Comparison of ENCODE assay signal across 1 cellular context in genomic region chr15:79953951-79954444, GRCh38.
A peak's percentile ranks its signal among the peaks of the same experiment; 100 is the strongest.
TF ChIP-seq lines count a peak whose summit lies in the region.

No MANE protein-coding gene starts in this region.

TF ChIP-seq in K562, 482 proteins besides CTCF, POLR2A, EP300 and RAD21 (continued from another document):
- TF ChIP-seq PRDM10 (IDR thresholded peaks at IDR 0.05; ENCODE audit: partially characterized antibody) (peak; percentile 19), SFPQ (IDR thresholded peaks at IDR 0.05; ENCODE audit: low read depth, low read length) (no peak), ETV1 (tag; conservative IDR thresholded peaks at IDR 0.05; ENCODE audit: low read depth) (0 out of 2 replicates have a peak, but pooled peaks have one; percentile 33), NFE2 (IDR thresholded peaks at IDR 0.05; ENCODE audit: low read depth) (peak; percentile 51), CEBPG (CRISPR knock-in tag; IDR thresholded peaks at IDR 0.05) (no peak), CEBPG (tag; conservative IDR thresholded peaks at IDR 0.05 in 1 of 2, IDR thresholded peaks at IDR 0.05 in 1 of 2) (peak; percentile 53 to 74; a peak in 3 of 4 replicates), ZNF766 (CRISPR knock-in tag; conservative IDR thresholded peaks at IDR 0.05) (peak; percentile 53; the same call in 1 of the 2 replicates), C11orf30 (IDR thresholded peaks at IDR 0.05; ENCODE audit: low read depth) (peak; percentile 54), ZNF639 (CRISPR knock-in tag; conservative IDR thresholded peaks at IDR 0.05 in 1 of 2, IDR thresholded peaks at IDR 0.05 in 1 of 2) (0 out of 4 replicates have a peak, but pooled peaks of 1 of the 2 experiments have one; percentile 15), KAT7 (CRISPR knock-in tag; IDR thresholded peaks at IDR 0.05; ENCODE audit: borderline replicate concordance) (no peak), ZNF146 (CRISPR knock-in tag; IDR thresholded peaks at IDR 0.05; ENCODE audit: unreplicated experiment) (no peak), MAFK (IDR thresholded peaks at IDR 0.05; ENCODE audit: low read length) (peak; percentile 38; the same call in 1 of the 2 replicates), ZNF316 (IDR thresholded peaks at IDR 0.05) (peak; percentile 49), ZNF644 (tag; IDR thresholded peaks at IDR 0.05; ENCODE audit: low read depth) (peak; percentile 19; the same call in 1 of the 2 replicates), TARDBP (IDR thresholded peaks at IDR 0.05) (no peak), CEBPB (tag; IDR thresholded peaks at IDR 0.05) (peak; percentile 91), BACH1 (tag; IDR thresholded peaks at IDR 0.05) (peak; percentile 48; the same call in 1 of the 2 replicates), PBX2 (CRISPR knock-in tag; IDR thresholded peaks at IDR 0.05; ENCODE audit: low read depth) (peak; percentile 30; the same call in 1 of the 2 replicates), PBX2 (tag; conservative IDR thresholded peaks at IDR 0.05; ENCODE audit: low read depth) (peak; percentile 98), ZNF174 (CRISPR knock-in tag; IDR thresholded peaks at IDR 0.05) (0 out of 2 replicates have a peak, but pooled peaks have one; percentile 37), ZBTB34 (CRISPR knock-in tag; IDR thresholded peaks at IDR 0.05) (no peak), PKNOX1 (IDR thresholded peaks at IDR 0.05) (peak; percentile 96), MAFG (tag; conservative IDR thresholded peaks at IDR 0.05) (peak; percentile 86), ZNF23 (CRISPR knock-in tag; IDR thresholded peaks at IDR 0.05) (no peak), ATF2 (CRISPR knock-in tag; IDR thresholded peaks at IDR 0.05) (no peak), MEIS2 (IDR thresholded peaks at IDR 0.05; ENCODE audit: partially characterized antibody) (peak; percentile 98)
TF ChIP-seq in K562: peak in this region for 17.
